Comparison of ENCODE assay signal across 7 cellular contexts in genomic region chr19:17014212-17014848, GRCh38. TPM values are rescaled to one million over a fixed set of nuclear protein-coding genes. Genes with fewer than 3 reads are reported as not detected.
DNase-seq lines count a peak whose midpoint lies in the region; ATAC-seq, FAIRE-seq and TF ChIP-seq lines count a peak whose summit lies in the region.
"Not testable (repeated sequence)": the region's sequence is repeated elsewhere in the genome, so short reads cannot be mapped to it uniquely, and the experiment has no call there.

No MANE protein-coding gene starts in this region.

- not testable (repeated sequence) for FAIRE-seq in pancreas (lab: Jason Lieb, UNC)

- not testable (repeated sequence) for BruUV-seq in HCT116 (replicated peaks; lab: Mats Ljungman, UMichigan)

- DNase-seq in HCT116 (ENCODE audit: low read depth, low spot score) (peak; percentile 26), M059J (ENCODE audit: low read depth) (peak; percentile 34), colonic mucosa (peak; percentile 26), kidney glomerular epithelial cell (lab: John Stamatoyannopoulos, UW) (peak; percentile 9), pancreas (peak in 1 of 6 donors; percentile 27)

- TF ChIP-seq CTCF in HCT116 (IDR thresholded peaks at IDR 0.05 in 2 of 3, conservative IDR thresholded peaks at IDR 0.05 in 1 of 3; ENCODE audit: borderline replicate concordance in 1 of 3, insufficient read depth in 1 of 3, low read depth in 2 of 3, low read length in 2 of 3); VCaP (conservative IDR thresholded peaks at IDR 0.05); colonic mucosa (IDR thresholded peaks at IDR 0.05); pancreas (IDR thresholded peaks at IDR 0.05): not testable (repeated sequence)

- ATAC-seq in HCT116 (peak; percentile 55), pancreas (peak in 3 of 4 donors; percentile 46 to 62 (median 57))
- ATAC-seq in activated T-helper 17 cell treated with anti-CD3 and anti-CD28 coated beads, Interleukin-2, amount 50 U/mL, for 72 hours (replicated peaks), result peak; percentile 81

- H3K9me2 ChIP-seq in HCT116 (ENCODE audit: insufficient read depth), result not testable (repeated sequence)

- not testable (repeated sequence) for H3K36me3 Mint-ChIP-seq in activated T-helper 17 cell treated with anti-CD3 and anti-CD28 coated beads, Interleukin-2, amount 50 U/mL, for 72 hours (ENCODE audit: low read depth)

- not testable (repeated sequence) for H3K27me3 Mint-ChIP-seq in activated T-helper 17 cell treated with anti-CD3 and anti-CD28 coated beads, Interleukin-2, amount 50 U/mL, for 72 hours

- not testable (repeated sequence) for H3K4me3 ChIP-seq in HCT116 (replicated peaks in 1 of 2; ENCODE audit: low read depth in 1 of 2, low read length in 2 of 2); colonic mucosa; pancreas

- H3K9me3 Mint-ChIP-seq in activated T-helper 17 cell treated with anti-CD3 and anti-CD28 coated beads, Interleukin-2, amount 50 U/mL, for 72 hours, result not testable (repeated sequence)

- TF ChIP-seq POLR2A in HCT116 (IDR thresholded peaks at IDR 0.05; ENCODE audit: borderline replicate concordance, extremely low read depth, insufficient read depth, insufficient read length), result not testable (repeated sequence)

- H2AFZ ChIP-seq in HCT116 (ENCODE audit: low read depth, low read length, poor library complexity, severe bottlenecking), result not testable (repeated sequence)

- not testable (repeated sequence) for H3K4me1 ChIP-seq in HCT116 (ENCODE audit: control insufficient read depth in 1 of 2, insufficient read depth in 2 of 2, low read length in 2 of 2); colonic mucosa; pancreas

- CTCF ChIA-PET in HCT116 (lab: Charles Lee), result not testable (repeated sequence)

- peak overlapping the region; percentile 19 for H3K4me3 Mint-ChIP-seq in activated T-helper 17 cell treated with anti-CD3 and anti-CD28 coated beads, Interleukin-2, amount 50 U/mL, for 72 hours

- intact Hi-C loops in HCT116 (cut with micrococcal nuclease); colonic mucosa (cut with DNase I); pancreas (cut with DNase I): not testable (repeated sequence)

- not testable (repeated sequence) for H3K79me2 ChIP-seq in HCT116 (ENCODE audit: insufficient read depth, low read length)

- not testable (repeated sequence) for TF ChIP-seq RAD21 in HCT116 (IDR thresholded peaks at IDR 0.05; ENCODE audit: low read depth)

- H3K27ac Mint-ChIP-seq in activated T-helper 17 cell treated with anti-CD3 and anti-CD28 coated beads, Interleukin-2, amount 50 U/mL, for 72 hours, result not testable (repeated sequence)

- 34% methylated on average over 9 of the region's 9 CpGs for WGBS in pancreas, 2 donors

- not testable (repeated sequence) for H3K9me3 ChIP-seq in HCT116 (ENCODE audit: control insufficient read depth in 1 of 2, insufficient read depth in 1 of 2, low read depth in 1 of 2, low read length in 2 of 2); colonic mucosa; pancreas

- not testable (repeated sequence) for H3K36me3 ChIP-seq in HCT116 (ENCODE audit: control insufficient read depth in 1 of 2, insufficient read depth in 2 of 2, low read length in 2 of 2); colonic mucosa; pancreas

- 0 out of 2 replicates have a peak overlapping the region, but pooled peaks have one; percentile 12 for H3K4me2 ChIP-seq in HCT116 (ENCODE audit: low read length)

- H4K20me1 ChIP-seq in HCT116 (ENCODE audit: insufficient read depth), result not testable (repeated sequence)

- POLR2A ChIA-PET in HCT116 (lab: Charles Lee), result not testable (repeated sequence)

- not testable (repeated sequence) for H3K27ac ChIP-seq in HCT116 (ENCODE audit: low read depth, low read length); colonic mucosa; pancreas
- peak overlapping the region; percentile 44 for H3K27ac ChIP-seq in VCaP

- RAD21 ChIA-PET in HCT116 (lab: Charles Lee; ENCODE audit: low non-redundant PET in 1 of 2, low total read pairs in 2 of 2, uncharacterized antibody in 2 of 2, unreplicated experiment in 2 of 2), result not testable (repeated sequence)

- H3K9ac ChIP-seq in HCT116 (ENCODE audit: low read length); colonic mucosa (ENCODE audit: low read depth in 2 of 2, low read length in 2 of 2): not testable (repeated sequence)

- not testable (repeated sequence) for H3K4me1 Mint-ChIP-seq in activated T-helper 17 cell treated with anti-CD3 and anti-CD28 coated beads, Interleukin-2, amount 50 U/mL, for 72 hours

- not testable (repeated sequence) for H3K27me3 ChIP-seq in HCT116 (ENCODE audit: insufficient read depth, low read length); colonic mucosa; pancreas

TF ChIP-seq in HCT116, 20 proteins besides CTCF, POLR2A, EP300 and RAD21:
- TF ChIP-seq CBX3 (IDR thresholded peaks at IDR 0.05; ENCODE audit: low read depth) (peak; percentile 72; the same call in 1 of the 2 replicates), FOSL1 (IDR thresholded peaks at IDR 0.05; ENCODE audit: low read depth) (peak; percentile 56), MAX (IDR thresholded peaks at IDR 0.05) (peak; percentile 44), SP1 (IDR thresholded peaks at IDR 0.05; ENCODE audit: low read depth) (peak; percentile 20; the same call in 1 of the 2 replicates)

RNA-seq across cellular contexts. Expression of gene CPAMD8, which starts 12.3 kb away (rescaled TPM):
- total RNA-seq in HCT116 (2021; ENCODE audit: unreplicated experiment) (0.20 TPM), colonic mucosa (1 to 10 TPM; 1.8 to 3.5 TPM), pancreas (1 to 10 TPM in 3 of 6 donors, under 1 TPM in 3; 0.60 to 4.2 (median 0.99) TPM)
- polyA plus RNA-seq in HCT116 (2012), result 0.03 and 0.22 TPM in 2 replicates
- total RNA-seq in M059J (2014; rRNA removed; shearing (Covaris generic)), result not detected in 2 replicates
- 1 to 10 TPM in 1 of 2 donors, under 1 TPM in 1; 0.11 to 6.5 TPM for total RNA-seq in activated T-helper 17 cell treated with anti-CD3 and anti-CD28 coated beads, Interleukin-2, amount 50 U/mL, for 72 hours
- polyA plus RNA-seq in pancreas, result 1 to 10 TPM; 3.0 to 5.2 TPM
